In genomic region chr12:54029529-54030441, GRCh38 we compare ENCODE assay signal across 1 cellular context.
TF ChIP-seq lines count a peak whose summit lies in the region.

No MANE protein-coding gene starts in this region.

TF ChIP-seq in SK-N-SH, 30 proteins besides CTCF, POLR2A, EP300 and RAD21 (continued from another document):
- TF ChIP-seq PBX3 (IDR thresholded peaks at IDR 0.05), result no peak
- no peak for TF ChIP-seq NRF1 (IDR thresholded peaks at IDR 0.05; ENCODE audit: low read depth, low read length)
- no peak for TF ChIP-seq TAF1 (IDR thresholded peaks at IDR 0.05; ENCODE audit: borderline replicate concordance, low read depth, low read length)
- TF ChIP-seq TEAD4 (IDR thresholded peaks at IDR 0.05; ENCODE audit: borderline replicate concordance, insufficient read depth), result no peak
- no peak for TF ChIP-seq FOXM1 (IDR thresholded peaks at IDR 0.05; ENCODE audit: low read depth)
- no peak for TF ChIP-seq MXI1 (IDR thresholded peaks at IDR 0.05; ENCODE audit: low read depth, low read length)
- no peak for TF ChIP-seq MEF2A (IDR thresholded peaks at IDR 0.05; ENCODE audit: borderline replicate concordance, low read depth)
- TF ChIP-seq YY1 (IDR thresholded peaks at IDR 0.05; ENCODE audit: low read depth), result no peak
- no peak for TF ChIP-seq POLR2AphosphoS5 (IDR thresholded peaks at IDR 0.05; ENCODE audit: low read depth, low read length)
- TF ChIP-seq GABPA (IDR thresholded peaks at IDR 0.05; ENCODE audit: low read depth), result no peak
- no peak for TF ChIP-seq TCF12 (IDR thresholded peaks at IDR 0.05)
- no peak for TF ChIP-seq RFX5 (IDR thresholded peaks at IDR 0.05; ENCODE audit: low read length)
- TF ChIP-seq FOXJ3 (CRISPR knock-in tag; IDR thresholded peaks at IDR 0.05), result no peak
